In genomic region chr7:30136743-30137485, GRCh38 we compare ENCODE assay signal across 10 cellular contexts. TPM values are rescaled to one million over a fixed set of nuclear protein-coding genes. Genes with fewer than 3 reads are reported as not detected.
A peak's percentile ranks its signal among the peaks of the same experiment; 100 is the strongest.
DNase-seq lines count a peak whose midpoint lies in the region; ATAC-seq and TF ChIP-seq lines count a peak whose summit lies in the region.
"Had no signal": no experiment of that assay in that cellular context is flagged by ENCODE, and none has a peak within 500 bp of the region (broad histone marks: within the 10 kb centered on the region; RNA-seq: fewer than 3 reads in every experiment).

No MANE protein-coding gene starts in this region.

- peak overlapping the region in 1 of 11 experiments; percentile 86; a peak in 2 of 22 replicates for H3K9ac ChIP-seq in BLaER1 treated with 17β-estradiol and CSF1 and Interleukin-3, amounts not matched to agents 10 nM and 100 nM
- peak overlapping the region; percentile 88 for H3K9ac ChIP-seq in NT2/D1 (ENCODE audit: insufficient read length, low read depth)

- peaks cover 8 to 18% (median 12%) of the 10 kb centered on the region in 10 experiments; a peak in 16 of 20 replicates for H3K4me1 ChIP-seq in BLaER1 treated with 17β-estradiol and CSF1 and Interleukin-3, amounts not matched to agents 10 nM and 100 nM
- H3K4me1 ChIP-seq in NT2/D1 (ENCODE audit: insufficient read depth, insufficient read length) = peaks cover 3% of the 10 kb centered on the region
- H3K4me1 ChIP-seq in esophagus muscularis mucosa = peaks cover 24 to 68% (median 64%) of the 10 kb centered on the region in 4 donors
- H3K4me1 ChIP-seq in osteoblast (ENCODE audit: insufficient read depth, low read length) = peaks cover 7% of the 10 kb centered on the region

- H3K4me2 ChIP-seq in BLaER1 treated with 17β-estradiol and CSF1 and Interleukin-3, amounts not matched to agents 10 nM and 100 nM = peak overlapping the region in 8 of 11 experiments; percentile 90 to 100 (median 96); a peak in 11 of 22 replicates
- peak overlapping the region; percentile 85 for H3K4me2 ChIP-seq in osteoblast (ENCODE audit: insufficient read depth, low read length)

- H3K4me3 ChIP-seq in BLaER1 treated with 17β-estradiol and CSF1 and Interleukin-3, amounts not matched to agents 10 nM and 100 nM = peak overlapping the region in 6 of 10 experiments; percentile 78 to 98 (median 90); a peak in 8 of 20 replicates
- H3K4me3 ChIP-seq in NT2/D1 (ENCODE audit: insufficient read length, low read depth) (peak overlapping the region; percentile 79), esophagus muscularis mucosa (peak overlapping the region; percentile 95 to 99 (median 96)), osteoblast (ENCODE audit: insufficient read depth, low read length) (peak overlapping the region; percentile 86)

- no peaks in the 10 kb centered on the region for H3K36me3 ChIP-seq in BLaER1 treated with 17β-estradiol and CSF1 and Interleukin-3, amounts not matched to agents 10 nM and 100 nM
- H3K36me3 ChIP-seq in NT2/D1 (ENCODE audit: insufficient read depth, insufficient read length, low read length) = no peaks in the 10 kb centered on the region
- no peaks in the 10 kb centered on the region for H3K36me3 ChIP-seq in esophagus muscularis mucosa
- no peaks in the 10 kb centered on the region for H3K36me3 ChIP-seq in osteoblast (ENCODE audit: insufficient read depth, low read length)

- no peaks in the 10 kb centered on the region for H3K9me3 ChIP-seq in BLaER1 treated with 17β-estradiol and CSF1 and Interleukin-3, amounts not matched to agents 10 nM and 100 nM (replicated peaks in 1 of 11)
- H3K9me3 ChIP-seq in NT2/D1 (ENCODE audit: insufficient read depth, low read length) (no peaks in the 10 kb centered on the region), esophagus muscularis mucosa (no peaks in the 10 kb centered on the region), osteoblast (ENCODE audit: low read depth, low read length) (no peaks in the 10 kb centered on the region)

- H2AFZ ChIP-seq in osteoblast (ENCODE audit: low read length) = no peak overlapping the region

- peaks cover 13 to 36% (median 32%) of the 10 kb centered on the region in 11 experiments for H3K27me3 ChIP-seq in BLaER1 treated with 17β-estradiol and CSF1 and Interleukin-3, amounts not matched to agents 10 nM and 100 nM
- H3K27me3 ChIP-seq in NT2/D1 (ENCODE audit: insufficient read depth, insufficient read length) (peaks cover 53% of the 10 kb centered on the region), esophagus muscularis mucosa (no peaks in the 10 kb centered on the region), osteoblast (ENCODE audit: insufficient read depth, low read length) (peaks cover 1% of the 10 kb centered on the region)

- peaks cover 0 to 25% (median 0%) of the 10 kb centered on the region in 11 experiments; a peak in 6 of 22 replicates for H4K20me1 ChIP-seq in BLaER1 treated with 17β-estradiol and CSF1 and Interleukin-3, amounts not matched to agents 10 nM and 100 nM
- peaks cover 3% of the 10 kb centered on the region for H4K20me1 ChIP-seq in osteoblast (ENCODE audit: insufficient read depth, low read length)

- intact Hi-C loops in esophagus muscularis mucosa (cut with DNase I) = loop anchor here (5.0 kb wide), 1 partner anchor 110 kb away; the partner anchor contains the start of genes FKBP14 and PLEKHA8

- DNase-seq in NT2/D1 (ENCODE audit: low read depth, low spot score) (no peak), esophagus muscularis mucosa (ENCODE audit: extremely low spot score) (peak; percentile 84), osteoblast (ENCODE audit: insufficient read length, low spot score, missing footprints) (peak; percentile 42), activated gamma-delta T cell (lab: John Stamatoyannopoulos, UW) (no peak), amygdala (lab: John Stamatoyannopoulos, UW) (no peak)
- no peak for DNase-seq in activated naive CD4-positive, alpha-beta T cell treated with Interleukin-2 at 50 U/mL for 16 hours
- DNase-seq: activated effector memory CD4-positive, alpha-beta T cell treated with anti-CD3 and anti-CD28 coated beads, Interleukin-2, amount 50 U/mL, for 16 hours; KG1 had no signal

- no peak overlapping the region for H3K27ac ChIP-seq in BLaER1 treated with 17β-estradiol and CSF1 and Interleukin-3, amounts not matched to agents 10 nM and 100 nM
- peak overlapping the region; percentile 96 to 98 (median 98) for H3K27ac ChIP-seq in esophagus muscularis mucosa (replicated peaks in 1 of 4)
- no peak overlapping the region for H3K27ac ChIP-seq in osteoblast (ENCODE audit: low read depth, low read length)

- no peak for TF ChIP-seq EP300 in esophagus muscularis mucosa (IDR thresholded peaks at IDR 0.05)

- 89% methylated on average over 7 of the region's 7 CpGs for WGBS in esophagus muscularis mucosa

- peaks cover 28% of the 10 kb centered on the region for H3K79me2 ChIP-seq in osteoblast (ENCODE audit: insufficient read depth, low read length)

- TF ChIP-seq CTCF in esophagus muscularis mucosa (IDR thresholded peaks at IDR 0.05) = no peak
- TF ChIP-seq CTCF in osteoblast (IDR thresholded peaks at IDR 0.05; ENCODE audit: extremely low read depth, low read depth, low read length) = no peak

- TF ChIP-seq POLR2A in esophagus muscularis mucosa (IDR thresholded peaks at IDR 0.05; ENCODE audit: low read depth) = no peak

- no peak for ATAC-seq in HG03039 (IDR thresholded peaks at IDR 0.05; ENCODE audit: unreplicated experiment)

RNA-seq across cellular contexts. Expression of gene MTURN, which starts 2.1 kb away (rescaled TPM):
- total RNA-seq in esophagus muscularis mucosa = 100 to 1,000 TPM; 158 to 249 (median 196) TPM
- total RNA-seq in osteoblast = 31.1 and 32.1 TPM in 2 replicates

Comparison
In these comparisons a context has a peak if more than half of its experiments do, and no peak if none do; other contexts are left out.
1. H3K27ac ChIP-seq: peak in esophagus muscularis mucosa (4 of 4); none in BLaER1 treated with 17β-estradiol and CSF1 and Interleukin-3, amounts not matched to agents 10 nM and 100 nM (0 of 11) and osteoblast (single experiment).
2. DNase-seq: peak in esophagus muscularis mucosa (single experiment) and osteoblast (single experiment); none in NT2/D1 (single experiment), activated gamma-delta T cell (single experiment), amygdala (0 of 56) and activated naive CD4-positive, alpha-beta T cell treated with Interleukin-2 at 50 U/mL for 16 hours (single experiment).
3. Peak in every context shown above with its lines, with median percentiles within 50 percentile points of each other: H3K4me3 ChIP-seq.